Comparison of ENCODE assay signal across 9 cellular contexts in genomic region chr19:801030-801860, GRCh38. TPM values are rescaled to one million over a fixed set of nuclear protein-coding genes. Genes with fewer than 3 reads are reported as not detected.
A peak's percentile ranks its signal among the peaks of the same experiment; 100 is the strongest.
DNase-seq lines count a peak whose midpoint lies in the region; ATAC-seq, FAIRE-seq and TF ChIP-seq lines count a peak whose summit lies in the region.
"Had no signal": no experiment of that assay in that cellular context is flagged by ENCODE, and none has a peak within 500 bp of the region (broad histone marks: within the 10 kb centered on the region; RNA-seq: fewer than 3 reads in every experiment).

No MANE protein-coding gene starts in this region.

- POLR2A ChIA-PET in CD4-positive, alpha-beta T cell (lab: Charles Lee), result no interaction called here
- POLR2A ChIA-PET in H1 (lab: Charles Lee; ENCODE audit: partially characterized antibody), result interaction anchor here (0.9 to 16.9 kb wide), 19 partner anchors 9 to 120 kb away, joined by 3 to 277 read pairs (median 6); partner anchors contain the start of genes AZU1, PLPPR3 and PRTN3
- POLR2A ChIA-PET in naive thymus-derived CD4-positive, alpha-beta T cell (lab: Charles Lee), result interaction anchor here (0.6 to 1.4 kb wide), 5 partner anchors 13 to 474 kb away, joined by 3 to 5 read pairs (median 4); partner anchors contain the start of genes CFD, CIRBP and FAM174C

- H2BK20ac ChIP-seq in H1 (ENCODE audit: low read length), result no peak overlapping the region

- peak overlapping the region in 3 of 4 experiments; percentile 12 to 100 (median 15); a peak in 2 of 8 replicates for H3K4me3 ChIP-seq in H1 (ENCODE audit: extremely low read depth in 1 of 4, insufficient read depth in 2 of 4, low read depth in 3 of 4, low read length in 4 of 4)
- peak overlapping the region; percentile 29 for H3K4me3 ChIP-seq in naive thymus-derived CD4-positive, alpha-beta T cell (ENCODE audit: low read length)

- peaks cover 54% of the 10 kb centered on the region for H3K4me1 Mint-ChIP-seq in CD4-positive, alpha-beta T cell (ENCODE audit: low read depth)
- H3K4me1 Mint-ChIP-seq in naive thymus-derived CD4-positive, alpha-beta T cell, result peaks cover 34 to 55% (median 44%) of the 10 kb centered on the region in 7 donors

- peaks cover 14% of the 10 kb centered on the region for H3K79me1 ChIP-seq in H1 (ENCODE audit: low read depth, low read length)

- H3K23me2 ChIP-seq in H1 (ENCODE audit: low read depth, low read length), result peaks cover 10% of the 10 kb centered on the region; the same call in 1 of the 2 replicates

- FAIRE-seq in H1 (lab: Jason Lieb, UNC), result no peak

- peak overlapping the region; percentile 41 for H3K27ac ChIP-seq in CD4-positive, alpha-beta T cell (ENCODE audit: low read depth, low read length)
- H3K27ac ChIP-seq in H1 (ENCODE audit: low read depth, low read length), result peak overlapping the region; percentile 10; the same call in 1 of the 2 replicates
- H3K27ac ChIP-seq in naive thymus-derived CD4-positive, alpha-beta T cell (ENCODE audit: low read depth, low read length), result peak overlapping the region; percentile 53

- H3K18ac ChIP-seq in H1 (ENCODE audit: extremely low read depth, low read length), result no peak overlapping the region; the same call in none of the 2 replicates

- intact Hi-C loops in CD4-positive, alpha-beta T cell (cut with DNase I, micrococcal nuclease), result no loop called here
- intact Hi-C loops in naive thymus-derived CD4-positive, alpha-beta T cell (cut with micrococcal nuclease), result no loop called here

- no peak overlapping the region for H2BK120ac ChIP-seq in H1 (replicated peaks; ENCODE audit: low read depth, low read length)

- no peak overlapping the region for H2AFZ ChIP-seq in H1 (ENCODE audit: low read length)

- peak overlapping the region; percentile 60; the same call in 1 of the 2 replicates for H2BK5ac ChIP-seq in H1 (ENCODE audit: low read depth, low read length)

- H4K8ac ChIP-seq in H1 (ENCODE audit: extremely low read depth, insufficient read depth, low read length), result no peak overlapping the region

- H3K4ac ChIP-seq in H1 (replicated peaks; ENCODE audit: insufficient read length, low read depth, low read length), result no peak overlapping the region

- peak overlapping the region; percentile 53 to 62; a peak in 3 of 4 replicates for H3K4me2 ChIP-seq in H1 (ENCODE audit: insufficient read depth in 1 of 2, low read depth in 2 of 2, low read length in 2 of 2)

- peaks cover 62 to 80% of the 10 kb centered on the region in 2 experiments for H3K79me2 ChIP-seq in H1 (ENCODE audit: control insufficient read depth in 1 of 2, insufficient read depth in 2 of 2, low read length in 2 of 2)

- no peak overlapping the region for H2BK15ac ChIP-seq in H1 (ENCODE audit: low read length)

- no peak for TF ChIP-seq EP300 in H1 (IDR thresholded peaks at IDR 0.05; ENCODE audit: borderline replicate concordance in 1 of 2, low read depth in 2 of 2, low read length in 2 of 2)

- peaks cover 65 to 69% of the 10 kb centered on the region in 2 experiments for H4K20me1 ChIP-seq in H1 (replicated peaks in 1 of 2; ENCODE audit: control insufficient read depth in 1 of 2, insufficient read depth in 2 of 2, low read length in 2 of 2)

- no peaks in the 10 kb centered on the region for H3K27me3 Mint-ChIP-seq in CD4-positive, alpha-beta T cell
- H3K27me3 Mint-ChIP-seq in naive thymus-derived CD4-positive, alpha-beta T cell, result peaks cover 0 to 2% (median 0%) of the 10 kb centered on the region in 5 donors

- TF ChIP-seq RAD21 in H1 (IDR thresholded peaks at IDR 0.05 in 1 of 2, conservative IDR thresholded peaks at IDR 0.05 in 1 of 2; ENCODE audit: low read depth in 2 of 2, low read length in 2 of 2), result no peak

- no peak overlapping the region for H2AK5ac ChIP-seq in H1 (ENCODE audit: low read depth, low read length)

- no peak overlapping the region for H4K91ac ChIP-seq in H1 (replicated peaks; ENCODE audit: insufficient read length, low read length)

- TF ChIP-seq POLR2A in H1 (IDR thresholded peaks at IDR 0.05; ENCODE audit: control extremely low read depth in 1 of 2, low read depth in 2 of 2, low read length in 2 of 2), result peak in 1 of 2 experiments; percentile 36; a peak in 2 of 3 replicates

- H3K9me3 ChIP-seq in CD4-positive, alpha-beta T cell (ENCODE audit: control insufficient read depth, low read length), result no peaks in the 10 kb centered on the region
- H3K9me3 ChIP-seq in H1 (ENCODE audit: insufficient read depth in 2 of 2, low read depth in 1 of 2, low read length in 1 of 2), result no peaks in the 10 kb centered on the region
- no peaks in the 10 kb centered on the region for H3K9me3 ChIP-seq in naive thymus-derived CD4-positive, alpha-beta T cell (ENCODE audit: control insufficient read depth in 2 of 3, low read length in 3 of 3)

- no peak overlapping the region for H4K5ac ChIP-seq in H1 (ENCODE audit: insufficient read length, low read depth, low read length)

- no peak overlapping the region for H3K56ac ChIP-seq in H1 (replicated peaks; ENCODE audit: insufficient read length, low read depth, low read length)

- H3K9me3 Mint-ChIP-seq in CD4-positive, alpha-beta T cell, result no peaks in the 10 kb centered on the region
- H3K9me3 Mint-ChIP-seq in naive thymus-derived CD4-positive, alpha-beta T cell, result peaks cover 0 to 4% (median 0%) of the 10 kb centered on the region in 11 donors

- H3K9ac ChIP-seq in H1 (replicated peaks in 1 of 4; ENCODE audit: extremely low read depth in 1 of 4, low read depth in 3 of 4, low read length in 3 of 4), result 0 out of 7 replicates have a peak overlapping the region, but pooled peaks of 1 of the 4 experiments have one; percentile 39

- no peak overlapping the region for H3K14ac ChIP-seq in H1 (ENCODE audit: insufficient read length)

- peaks cover 27 to 57% (median 50%) of the 10 kb centered on the region in 4 experiments for H3K36me3 ChIP-seq in H1 (ENCODE audit: control insufficient read depth in 2 of 4, insufficient read depth in 4 of 4, low read length in 3 of 4)
- H3K36me3 ChIP-seq in naive thymus-derived CD4-positive, alpha-beta T cell (ENCODE audit: control insufficient read depth in 2 of 3, insufficient read depth in 3 of 3, low read length in 3 of 3), result peaks cover 3 to 53% (median 11%) of the 10 kb centered on the region in 3 experiments

- WGBS in H1 (ENCODE audit: extremely low coverage in 1 of 2, insufficient coverage in 1 of 2, insufficient read length in 1 of 2, insufficient replicate concordance in 2 of 2, low coverage in 1 of 2, low lambda C conversion rate in 2 of 2, missing lambda C conversion rate in 1 of 2), 2 experiments, result 91% methylated on average over 24 of the region's 29 CpGs; no CpG with 5 or more reads in 1 of the 2 experiments

- no peak overlapping the region for H3K23ac ChIP-seq in H1 (ENCODE audit: insufficient read length)

- no peaks in the 10 kb centered on the region for H3K27me3 ChIP-seq in CD4-positive, alpha-beta T cell (ENCODE audit: control insufficient read depth, insufficient read depth, low read length)
- H3K27me3 ChIP-seq in H1 (replicated peaks in 1 of 4; ENCODE audit: control insufficient read depth in 3 of 4, extremely low read depth in 1 of 4, insufficient read depth in 3 of 4, low read length in 3 of 4), result no peaks in the 10 kb centered on the region
- no peaks in the 10 kb centered on the region for H3K27me3 ChIP-seq in naive thymus-derived CD4-positive, alpha-beta T cell (ENCODE audit: control insufficient read depth in 2 of 2, insufficient read depth in 2 of 2, low read length in 2 of 2)

- peak overlapping the region; percentile 89 for H3K4me3 Mint-ChIP-seq in CD4-positive, alpha-beta T cell
- H3K4me3 Mint-ChIP-seq in naive thymus-derived CD4-positive, alpha-beta T cell, result peak overlapping the region; percentile 52 to 90 (median 72)

- no peak for ATAC-seq in CD4-positive, alpha-beta T cell (ENCODE audit: poor library complexity)
- no peak for ATAC-seq in naive thymus-derived CD4-positive, alpha-beta T cell

- H2BK12ac ChIP-seq in H1 (ENCODE audit: low read depth, low read length), result no peak overlapping the region

- DNase-seq in CD4-positive, alpha-beta T cell, result peak in 1 of 10 experiments; percentile 18
- peak; percentile 15 for DNase-seq in NCI-H446 treated with DMSO at 0.1 percent for 48 hours (lab: John Stamatoyannopoulos, UW)
- no peak for DNase-seq in H1 (ENCODE audit: low read depth in 1 of 2, low spot score in 2 of 2)
- DNase-seq in naive thymus-derived CD4-positive, alpha-beta T cell, result no peak
- DNase-seq in ureter (ENCODE audit: low spot score), result no peak
- DNase-seq in CD1c-positive myeloid dendritic cell (ENCODE audit: extremely low spot score), result no peak
- DNase-seq in NCI-H1930 (lab: John Stamatoyannopoulos, UW), result no peak
- DNase-seq in iPS-NIHi11 (ENCODE audit: low spot score), result no peak

- CTCF ChIA-PET in CD4-positive, alpha-beta T cell (lab: Charles Lee), result interaction anchor here (1.0 kb wide), 1 partner anchor 62 kb away, joined by 4 read pairs; no protein-coding TSS in a partner anchor
- CTCF ChIA-PET in H1 (lab: Charles Lee; ENCODE audit: partially characterized antibody), result interaction anchor here (0.9 to 1.5 kb wide), 6 partner anchors 8 to 181 kb away, joined by 3 to 5 read pairs (median 4); no protein-coding TSS in a partner anchor
- CTCF ChIA-PET in naive thymus-derived CD4-positive, alpha-beta T cell (lab: Charles Lee), result no interaction called here

- H3K27ac Mint-ChIP-seq in CD4-positive, alpha-beta T cell, result peak overlapping the region; percentile 87
- peak overlapping the region in 7 of 9 donors; percentile 42 to 90 (median 70) for H3K27ac Mint-ChIP-seq in naive thymus-derived CD4-positive, alpha-beta T cell

- H3K4me1 ChIP-seq in H1 (replicated peaks in 1 of 4; ENCODE audit: control insufficient read depth in 3 of 4, insufficient read depth in 4 of 4, low read length in 3 of 4), result peaks cover 0 to 29% (median 16%) of the 10 kb centered on the region in 4 experiments; a peak in 6 of 7 replicates
- peaks cover 38 to 43% of the 10 kb centered on the region in 2 donors for H3K4me1 ChIP-seq in naive thymus-derived CD4-positive, alpha-beta T cell (ENCODE audit: control insufficient read depth in 2 of 2, insufficient read depth in 2 of 2, low read length in 2 of 2)

- H3K36me3 Mint-ChIP-seq in CD4-positive, alpha-beta T cell (ENCODE audit: low read depth), result peaks cover 52% of the 10 kb centered on the region
- H3K36me3 Mint-ChIP-seq in naive thymus-derived CD4-positive, alpha-beta T cell, result peaks cover 0 to 22% (median 0%) of the 10 kb centered on the region in 5 donors

- no peak for TF ChIP-seq CTCF in CD4-positive, alpha-beta T cell (IDR thresholded peaks at IDR 0.05)
- no peak for TF ChIP-seq CTCF in H1 (IDR thresholded peaks at IDR 0.05; ENCODE audit: control extremely low read depth in 1 of 3, insufficient read depth in 1 of 3, low read depth in 1 of 3, low read length in 3 of 3)

RNA-seq across cellular contexts. Expression of gene PTBP1, which starts 4.0 kb away (rescaled TPM):
- total RNA-seq in CD4-positive, alpha-beta T cell, result 100 to 1,000 TPM; 246 to 252 TPM
- 873 and 888 TPM in 2 replicates for total RNA-seq in H1 (2021; fragmentation: NEBNext Ultra II Directional; extraction: Animal tissue kit (Norgen Biotek cat#: 25700))
- 528 and 645 TPM in 2 replicates for polyA plus RNA-seq in H1 (2011; rRNA removed)
- polyA plus RNA-seq in H1 (2011; cell fraction: cytosol; rRNA removed), result 260 TPM
- polyA plus RNA-seq in H1 (2011; cell fraction: nucleus; rRNA removed), result 826 TPM
- polyA plus RNA-seq in H1 (2012, experiment 1 of 2), result 649 to 848 TPM (median 690 TPM) in 4 replicates
- polyA plus RNA-seq in H1 (2012, experiment 2 of 2), result 847 TPM
- 606 TPM for polyA plus RNA-seq in H1 (2013, experiment 1 of 2)
- 550 TPM for polyA plus RNA-seq in H1 (2013, experiment 2 of 2)
- 439 and 460 TPM in 2 replicates for polyA minus RNA-seq in H1 (2011; rRNA and poly(A)+ RNA removed)
- 362 TPM for polyA minus RNA-seq in H1 (2011; cell fraction: cytosol; rRNA and poly(A)+ RNA removed)
- polyA minus RNA-seq in H1 (2011; cell fraction: nucleus; rRNA and poly(A)+ RNA removed), result 312 TPM
- total RNA-seq in naive thymus-derived CD4-positive, alpha-beta T cell, result 100 to 1,000 TPM; 313 to 524 (median 326) TPM
- polyA plus RNA-seq in naive thymus-derived CD4-positive, alpha-beta T cell, result 100 to 1,000 TPM; 113 to 227 TPM
- 374 TPM for total RNA-seq in ureter

RNA-seq across cellular contexts. Expression of gene PLPPR3, which starts 20.5 kb away (rescaled TPM):
- total RNA-seq in CD4-positive, alpha-beta T cell, result not detected
- 66.2 and 71.7 TPM in 2 replicates for total RNA-seq in H1 (2021; fragmentation: NEBNext Ultra II Directional; extraction: Animal tissue kit (Norgen Biotek cat#: 25700))
- polyA plus RNA-seq in H1 (2011; rRNA removed), result 76.4 and 109 TPM in 2 replicates
- 66.5 TPM for polyA plus RNA-seq in H1 (2011; cell fraction: cytosol; rRNA removed)
- 89.7 TPM for polyA plus RNA-seq in H1 (2011; cell fraction: nucleus; rRNA removed)
- 24.6 to 62.3 TPM (median 53.0 TPM) in 4 replicates for polyA plus RNA-seq in H1 (2012, experiment 1 of 2)
- polyA plus RNA-seq in H1 (2012, experiment 2 of 2), result 35.8 TPM
- 66.3 TPM for polyA plus RNA-seq in H1 (2013, experiment 1 of 2)
- polyA plus RNA-seq in H1 (2013, experiment 2 of 2), result 72.6 TPM
- polyA minus RNA-seq in H1 (2011; rRNA and poly(A)+ RNA removed), result 39.8 and 46.2 TPM in 2 replicates
- polyA minus RNA-seq in H1 (2011; cell fraction: cytosol; rRNA and poly(A)+ RNA removed), result 66.8 TPM
- polyA minus RNA-seq in H1 (2011; cell fraction: nucleus; rRNA and poly(A)+ RNA removed), result 32.2 TPM
- not detected for total RNA-seq in naive thymus-derived CD4-positive, alpha-beta T cell
- polyA plus RNA-seq in naive thymus-derived CD4-positive, alpha-beta T cell, result not detected
- total RNA-seq in ureter, result not detected

RNA-seq across cellular contexts. Expression of gene AZU1, which starts 26.4 kb away (rescaled TPM):
- under 1 TPM; 0.47 to 0.49 TPM for total RNA-seq in CD4-positive, alpha-beta T cell
- total RNA-seq in H1 (2021; fragmentation: NEBNext Ultra II Directional; extraction: Animal tissue kit (Norgen Biotek cat#: 25700)), result 0.80 and 1.7 TPM in 2 replicates
- 1.3 and 2.7 TPM in 2 replicates for polyA plus RNA-seq in H1 (2011; rRNA removed)
- 1.1 TPM for polyA plus RNA-seq in H1 (2011; cell fraction: cytosol; rRNA removed)
- polyA plus RNA-seq in H1 (2011; cell fraction: nucleus; rRNA removed), result 5.9 TPM
- 0.33 to 1.8 TPM (median 1.0 TPM) in 4 replicates for polyA plus RNA-seq in H1 (2012, experiment 1 of 2)
- 0.26 TPM for polyA plus RNA-seq in H1 (2012, experiment 2 of 2)
- polyA plus RNA-seq in H1 (2013, experiment 1 of 2), result 0.41 TPM
- polyA plus RNA-seq in H1 (2013, experiment 2 of 2), result 0.55 TPM
- polyA minus RNA-seq in H1 (2011; rRNA and poly(A)+ RNA removed), result 0.29 TPM in 1 of 2 replicates, not detected in the other
- 1.3 TPM for polyA minus RNA-seq in H1 (2011; cell fraction: cytosol; rRNA and poly(A)+ RNA removed)
- polyA minus RNA-seq in H1 (2011; cell fraction: nucleus; rRNA and poly(A)+ RNA removed), result not detected
- total RNA-seq in naive thymus-derived CD4-positive, alpha-beta T cell, result 1 to 10 TPM in 1 of 5 experiments, under 1 TPM in 1, not detected in 3; 0.64 to 4.1 TPM
- not detected for polyA plus RNA-seq in naive thymus-derived CD4-positive, alpha-beta T cell
- total RNA-seq in ureter, result not detected
- total RNA-seq: glomerular endothelial cell had no signal

RNA-seq across cellular contexts. Expression of gene PRTN3, which starts 39.6 kb away (rescaled TPM):
- total RNA-seq in CD4-positive, alpha-beta T cell, result not detected
- total RNA-seq in H1 (2021; fragmentation: NEBNext Ultra II Directional; extraction: Animal tissue kit (Norgen Biotek cat#: 25700)), result 0.39 and 0.42 TPM in 2 replicates
- polyA plus RNA-seq in H1 (2011; rRNA removed), result 2.1 and 3.1 TPM in 2 replicates
- polyA plus RNA-seq in H1 (2011; cell fraction: cytosol; rRNA removed), result 0.88 TPM
- 1.6 TPM for polyA plus RNA-seq in H1 (2011; cell fraction: nucleus; rRNA removed)
- 0.60 to 0.87 TPM (median 0.71 TPM) in 3 of 4 replicates, not detected in the other for polyA plus RNA-seq in H1 (2012, experiment 1 of 2)
- polyA plus RNA-seq in H1 (2012, experiment 2 of 2), result 0.89 TPM
- polyA plus RNA-seq in H1 (2013, experiment 1 of 2), result 1.0 TPM
- polyA plus RNA-seq in H1 (2013, experiment 2 of 2), result 1.2 TPM
- 0.24 TPM in 1 of 2 replicates, not detected in the other for polyA minus RNA-seq in H1 (2011; rRNA and poly(A)+ RNA removed)
- polyA minus RNA-seq in H1 (2011; cell fraction: cytosol; rRNA and poly(A)+ RNA removed), result not detected
- polyA minus RNA-seq in H1 (2011; cell fraction: nucleus; rRNA and poly(A)+ RNA removed), result not detected
- total RNA-seq in naive thymus-derived CD4-positive, alpha-beta T cell, result 1 to 10 TPM in 1 of 5 experiments, not detected in 4; 2.7 TPM
- not detected for polyA plus RNA-seq in naive thymus-derived CD4-positive, alpha-beta T cell
- total RNA-seq in ureter, result not detected
- total RNA-seq: glomerular endothelial cell had no signal

RNA-seq across cellular contexts. Expression of gene MISP, which starts 50.3 kb away (rescaled TPM):
- not detected for total RNA-seq in CD4-positive, alpha-beta T cell
- 0.43 and 0.54 TPM in 2 replicates for total RNA-seq in H1 (2021; fragmentation: NEBNext Ultra II Directional; extraction: Animal tissue kit (Norgen Biotek cat#: 25700))
- polyA plus RNA-seq in H1 (2011; rRNA removed), result 0.45 and 0.52 TPM in 2 replicates
- 0.45 TPM for polyA plus RNA-seq in H1 (2011; cell fraction: cytosol; rRNA removed)
- polyA plus RNA-seq in H1 (2011; cell fraction: nucleus; rRNA removed), result 0.77 TPM
- polyA plus RNA-seq in H1 (2012, experiment 1 of 2), result 0.35 to 0.93 TPM (median 0.72 TPM) in 4 replicates
- 0.84 TPM for polyA plus RNA-seq in H1 (2012, experiment 2 of 2)
- polyA plus RNA-seq in H1 (2013, experiment 1 of 2), result 0.26 TPM
- polyA plus RNA-seq in H1 (2013, experiment 2 of 2), result 0.39 TPM
- polyA minus RNA-seq in H1 (2011; rRNA and poly(A)+ RNA removed), result 0.41 and 0.46 TPM in 2 replicates
- polyA minus RNA-seq in H1 (2011; cell fraction: cytosol; rRNA and poly(A)+ RNA removed), result 1.2 TPM
- 0.60 TPM for polyA minus RNA-seq in H1 (2011; cell fraction: nucleus; rRNA and poly(A)+ RNA removed)
- not detected for total RNA-seq in naive thymus-derived CD4-positive, alpha-beta T cell
- polyA plus RNA-seq in naive thymus-derived CD4-positive, alpha-beta T cell, result not detected
- total RNA-seq in ureter, result 2.4 TPM

Comparison
In these comparisons a context has a peak if more than half of its experiments do, and no peak if none do; other contexts are left out.
1. RNA of gene PLPPR3, which starts 20.5 kb away (total RNA-seq): 66.2 to 71.7 TPM in H1; not detected in ureter (single experiment), not detected in CD4-positive, alpha-beta T cell and not detected in naive thymus-derived CD4-positive, alpha-beta T cell; every median in the first group is over 10 times any median in the second.
2. Peak in every context shown above with its lines, with median percentiles within 50 percentile points of each other: H3K27ac ChIP-seq.